ENCODE assay signal across 8 cellular contexts in the genomic region with DNA sequence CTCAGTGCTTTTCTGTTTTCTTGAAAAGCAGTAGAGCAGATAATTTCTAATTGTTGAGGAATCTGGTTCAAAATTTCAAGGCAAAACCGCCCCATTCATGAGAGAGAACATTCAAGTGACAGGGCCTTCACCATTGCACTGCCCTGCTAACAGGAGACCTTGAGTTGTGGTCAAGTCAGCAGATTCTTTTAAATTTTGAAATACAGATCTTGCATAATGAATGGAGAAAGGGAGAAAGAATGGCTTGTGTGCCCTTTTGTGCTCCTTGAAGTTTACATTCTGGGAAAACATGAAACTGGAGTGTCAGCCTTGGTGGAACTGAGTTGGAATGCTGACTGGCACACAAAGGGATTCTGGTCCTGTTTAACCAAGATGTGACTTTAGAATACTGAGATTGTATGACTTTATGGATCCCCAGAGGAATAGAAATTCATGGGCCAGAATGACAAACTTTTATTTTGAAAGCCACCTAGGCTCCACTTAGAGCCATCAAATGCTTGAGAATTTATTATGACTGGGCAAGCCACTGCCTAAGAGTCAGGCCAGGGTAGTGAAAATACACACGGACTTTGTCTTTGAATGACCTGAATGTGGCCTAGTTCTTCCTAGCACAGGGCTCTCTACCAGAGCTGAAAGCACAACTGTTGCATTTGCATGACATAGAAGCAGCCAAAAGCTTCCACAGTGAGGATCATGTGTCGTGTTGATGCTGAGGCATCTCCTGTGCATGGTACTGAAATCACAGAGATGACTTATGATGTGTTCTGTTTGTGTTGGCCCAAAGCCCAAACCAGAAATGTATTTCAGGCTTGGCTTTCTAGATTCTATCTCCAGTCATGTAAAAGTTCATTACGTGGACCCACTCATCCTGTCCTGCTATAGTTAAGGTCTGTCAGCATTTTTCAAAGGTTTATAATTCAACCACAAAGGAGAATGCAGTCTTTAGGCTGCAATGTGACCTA.
DNase-seq lines count a peak whose midpoint lies in the region; ATAC-seq, FAIRE-seq and TF ChIP-seq lines count a peak whose summit lies in the region.

No MANE protein-coding gene starts in this region.

- no peak overlapping the region for H3K14ac ChIP-seq in mesenchymal stem cell (ENCODE audit: low read length in 2 of 2)

- H3K9me3 ChIP-seq in colonic mucosa (no peaks in the 10 kb centered on the region), mesenchymal stem cell (ENCODE audit: control insufficient read depth, low read length) (peaks cover 4% of the 10 kb centered on the region), T-helper 17 cell (ENCODE audit: control insufficient read depth, low read length, poor library complexity, severe bottlenecking) (no peaks in the 10 kb centered on the region)

- H3K9ac ChIP-seq in colonic mucosa (ENCODE audit: low read depth in 2 of 2, low read length in 2 of 2) (no peak overlapping the region), mesenchymal stem cell (ENCODE audit: low read length) (peak overlapping the region; percentile 65)

- TF ChIP-seq CTCF in colonic mucosa (IDR thresholded peaks at IDR 0.05) = no peak

- H3K4me1 ChIP-seq in colonic mucosa = no peaks in the 10 kb centered on the region
- peaks cover 11% of the 10 kb centered on the region for H3K4me1 ChIP-seq in mesenchymal stem cell (ENCODE audit: control insufficient read depth, insufficient read depth, low read depth, low read length)

- H3K36me3 Mint-ChIP-seq in T-helper 17 cell (ENCODE audit: low read depth) = peaks cover 4% of the 10 kb centered on the region
- no peaks in the 10 kb centered on the region for H3K36me3 Mint-ChIP-seq in stimulated activated naive B cell treated with anti-CD40 and anti-IgM and Interleukin-4, amounts not matched to agents 10 μg/mL and 1 μg/mL and 100 μg/mL, for 72 hours

- peak overlapping the region in 1 of 2 experiments; percentile 42 for H3K18ac ChIP-seq in mesenchymal stem cell (ENCODE audit: low read depth in 1 of 2, low read length in 2 of 2)

- WGBS in mesenchymal stem cell = 29% methylated on average over 4 of the region's 4 CpGs

- H3K27ac Mint-ChIP-seq in T-helper 17 cell = no peak overlapping the region
- H3K27ac Mint-ChIP-seq in stimulated activated naive B cell treated with anti-CD40 and anti-IgM and Interleukin-4, amounts not matched to agents 10 μg/mL and 1 μg/mL and 100 μg/mL, for 72 hours = no peak overlapping the region

- no peaks in the 10 kb centered on the region for H3K36me3 ChIP-seq in colonic mucosa
- H3K36me3 ChIP-seq in mesenchymal stem cell (ENCODE audit: control insufficient read depth in 1 of 2, insufficient read depth in 2 of 2, low read depth in 1 of 2, low read length in 2 of 2) = no peaks in the 10 kb centered on the region

- no peak overlapping the region for H4K91ac ChIP-seq in mesenchymal stem cell (ENCODE audit: low read length)

- peaks cover 4% of the 10 kb centered on the region for H3K79me1 ChIP-seq in mesenchymal stem cell (replicated peaks; ENCODE audit: low read length, poor library complexity, severe bottlenecking)

- H3K4me2 ChIP-seq in mesenchymal stem cell (ENCODE audit: low read length, poor library complexity, severe bottlenecking) = no peak overlapping the region

- peak overlapping the region in 1 of 2 experiments; percentile 10 for H3K4ac ChIP-seq in mesenchymal stem cell (ENCODE audit: low read depth in 1 of 2, low read length in 2 of 2)

- no peak for ATAC-seq in HG02981 (IDR thresholded peaks at IDR 0.05; ENCODE audit: unreplicated experiment)
- no peak for ATAC-seq in T-helper 17 cell
- ATAC-seq in stimulated activated naive B cell treated with anti-CD40 and anti-IgM and Interleukin-4, amounts not matched to agents 10 μg/mL and 1 μg/mL and 100 μg/mL, for 72 hours (replicated peaks) = no peak

- H3K27ac ChIP-seq in colonic mucosa (no peak overlapping the region), mesenchymal stem cell (ENCODE audit: low read length, poor library complexity, severe bottlenecking) (peak overlapping the region; percentile 88)

- peak overlapping the region; percentile 63 for H2BK5ac ChIP-seq in mesenchymal stem cell (ENCODE audit: low read depth, low read length, poor library complexity, severe bottlenecking)

- no peak overlapping the region for H2BK15ac ChIP-seq in mesenchymal stem cell (ENCODE audit: low read depth, poor library complexity, severe bottlenecking)

- no peaks in the 10 kb centered on the region for H3K9me3 Mint-ChIP-seq in stimulated activated naive B cell treated with anti-CD40 and anti-IgM and Interleukin-4, amounts not matched to agents 10 μg/mL and 1 μg/mL and 100 μg/mL, for 72 hours

- H3K4me3 ChIP-seq in colonic mucosa (no peak overlapping the region), mesenchymal stem cell (ENCODE audit: insufficient read depth in 1 of 2, low read depth in 1 of 2, low read length in 2 of 2) (no peak overlapping the region)

- H2AFZ ChIP-seq in mesenchymal stem cell (ENCODE audit: low read depth, low read length) = no peak overlapping the region

- H3K27me3 Mint-ChIP-seq in T-helper 17 cell = peaks cover 51% of the 10 kb centered on the region
- no peaks in the 10 kb centered on the region for H3K27me3 Mint-ChIP-seq in stimulated activated naive B cell treated with anti-CD40 and anti-IgM and Interleukin-4, amounts not matched to agents 10 μg/mL and 1 μg/mL and 100 μg/mL, for 72 hours

- FAIRE-seq in GM19239 (lab: Jason Lieb, UNC) = no peak

- H2BK120ac ChIP-seq in mesenchymal stem cell (ENCODE audit: low read depth, low read length) = no peak overlapping the region

- intact Hi-C loops in colonic mucosa (cut with DNase I) = no loop called here

- no peak overlapping the region for H2BK12ac ChIP-seq in mesenchymal stem cell (ENCODE audit: low read length in 2 of 2)

- H3K23ac ChIP-seq in mesenchymal stem cell (ENCODE audit: low read length in 2 of 2) = no peak overlapping the region

- DNase-seq in AG08396 (ENCODE audit: low spot score) (peak; percentile 79), M059J (ENCODE audit: low read depth) (peak; percentile 99), colonic mucosa (peak; percentile 25), mesenchymal stem cell (peak; percentile 97), T-helper 17 cell (no peak), GM19239 (ENCODE audit: insufficient read length, low spot score) (no peak)
- DNase-seq in stimulated activated naive B cell treated with anti-CD40 and anti-IgM and Interleukin-4, amounts not matched to agents 10 μg/mL and 1 μg/mL and 100 μg/mL, for 72 hours = no peak

- H4K8ac ChIP-seq in mesenchymal stem cell (ENCODE audit: low read length) = no peak overlapping the region

- H3K4me3 Mint-ChIP-seq in T-helper 17 cell = no peak overlapping the region
- no peak overlapping the region for H3K4me3 Mint-ChIP-seq in stimulated activated naive B cell treated with anti-CD40 and anti-IgM and Interleukin-4, amounts not matched to agents 10 μg/mL and 1 μg/mL and 100 μg/mL, for 72 hours

- H2AK5ac ChIP-seq in mesenchymal stem cell (ENCODE audit: low read length, severe bottlenecking) = no peak overlapping the region

- no peaks in the 10 kb centered on the region for H3K4me1 Mint-ChIP-seq in T-helper 17 cell
- H3K4me1 Mint-ChIP-seq in stimulated activated naive B cell treated with anti-CD40 and anti-IgM and Interleukin-4, amounts not matched to agents 10 μg/mL and 1 μg/mL and 100 μg/mL, for 72 hours = no peaks in the 10 kb centered on the region

- no peaks in the 10 kb centered on the region for H3K27me3 ChIP-seq in colonic mucosa
- H3K27me3 ChIP-seq in mesenchymal stem cell (ENCODE audit: control insufficient read depth in 1 of 2, insufficient read depth in 1 of 2, low read length in 2 of 2) = no peaks in the 10 kb centered on the region

Comparison
In these comparisons a context has a peak if more than half of its experiments do, and no peak if none do; other contexts are left out.
1. DNase-seq: peak in AG08396 (single experiment), M059J (single experiment), colonic mucosa (single experiment) and mesenchymal stem cell (single experiment); none in T-helper 17 cell (0 of 3), stimulated activated naive B cell treated with anti-CD40 and anti-IgM and Interleukin-4, amounts not matched to agents 10 μg/mL and 1 μg/mL and 100 μg/mL, for 72 hours (single experiment) and GM19239 (single experiment).